Comparison of ENCODE assay signal across 15 cellular contexts in genomic region chr12:27801630-27802029, GRCh38. TPM values are rescaled to one million over a fixed set of nuclear protein-coding genes. Genes with fewer than 3 reads are reported as not detected.
"Had no signal": no experiment of that assay in that cellular context is flagged by ENCODE, and none has a peak within 500 bp of the region (broad histone marks: within the 10 kb centered on the region; RNA-seq: fewer than 3 reads in every experiment).

No MANE protein-coding gene starts in this region.

- H3K36me3 ChIP-seq: colonic mucosa had no signal

- H3K27ac ChIP-seq: colonic mucosa, gastrocnemius medialis, left lung, right atrium auricular region, SJCRH30, transverse colon had no signal

- H3K4me3 Mint-ChIP-seq: natural killer cell treated with Interleukin-12 subunit alpha and Interleukin-12 subunit beta and Interleukin-15 and Interleukin-18, amount 100 ng/mL, for 72 hours had no signal

- DNase-seq: activated CD4-positive, alpha-beta T cell treated with anti-CD3 and anti-CD28 coated beads for 1 hour; colonic mucosa; gastrocnemius medialis; left lung; mucosa of descending colon; nucleus accumbens; SJCRH30; small intestine; substantia nigra; transverse colon had no signal

- H3K27ac Mint-ChIP-seq: natural killer cell treated with Interleukin-12 subunit alpha and Interleukin-12 subunit beta and Interleukin-15 and Interleukin-18, amount 100 ng/mL, for 72 hours had no signal

- H3K27me3 ChIP-seq: colonic mucosa, gastrocnemius medialis, left lung, right atrium auricular region, SJCRH30, transverse colon had no signal

- ATAC-seq: gastrocnemius medialis, left lung, mucosa of descending colon had no signal

- H3K4me3 ChIP-seq: colonic mucosa, gastrocnemius medialis, left lung, mucosa of descending colon, right atrium auricular region, SJCRH30, transverse colon had no signal

- H3K9me3 ChIP-seq: colonic mucosa, gastrocnemius medialis, left lung, mucosa of descending colon, right atrium auricular region, SJCRH30, transverse colon had no signal

- H3K4me1 ChIP-seq: colonic mucosa, gastrocnemius medialis, left lung, right atrium auricular region, SJCRH30, transverse colon had no signal

- H3K36me3 Mint-ChIP-seq: natural killer cell treated with Interleukin-12 subunit alpha and Interleukin-12 subunit beta and Interleukin-15 and Interleukin-18, amount 100 ng/mL, for 72 hours had no signal

- H3K9me3 Mint-ChIP-seq: natural killer cell treated with Interleukin-12 subunit alpha and Interleukin-12 subunit beta and Interleukin-15 and Interleukin-18, amount 100 ng/mL, for 72 hours had no signal

RNA-seq across cellular contexts. Expression of gene MANSC4, which starts 21.6 kb away (rescaled TPM):
- total RNA-seq: astrocyte; cardiac septum; colonic mucosa; gastrocnemius medialis; left lung; mucosa of descending colon; natural killer cell treated with Interleukin-12 subunit alpha and Interleukin-12 subunit beta and Interleukin-15 and Interleukin-18, amount 100 ng/mL, for 72 hours; posterior vena cava; right atrium auricular region; SJCRH30; transverse colon had no signal
